ENCODE assay signal across 1 cellular context in genomic region chr2:88658890-88659881, GRCh38.
TF ChIP-seq lines count a peak whose summit lies in the region.

No MANE protein-coding gene starts in this region.

TF ChIP-seq in K562, 482 proteins besides CTCF, POLR2A, EP300 and RAD21 (continued from another document):
- TF ChIP-seq CUX1 (CRISPR knock-in tag; IDR thresholded peaks at IDR 0.05) (peak; percentile 44; the same call in 1 of the 2 replicates), CREB3 (tag; conservative IDR thresholded peaks at IDR 0.05; ENCODE audit: low read depth) (no peak)
TF ChIP-seq in K562: peak in this region for 17.
